Comparison of ENCODE assay signal across 14 cellular contexts in the genomic region with DNA sequence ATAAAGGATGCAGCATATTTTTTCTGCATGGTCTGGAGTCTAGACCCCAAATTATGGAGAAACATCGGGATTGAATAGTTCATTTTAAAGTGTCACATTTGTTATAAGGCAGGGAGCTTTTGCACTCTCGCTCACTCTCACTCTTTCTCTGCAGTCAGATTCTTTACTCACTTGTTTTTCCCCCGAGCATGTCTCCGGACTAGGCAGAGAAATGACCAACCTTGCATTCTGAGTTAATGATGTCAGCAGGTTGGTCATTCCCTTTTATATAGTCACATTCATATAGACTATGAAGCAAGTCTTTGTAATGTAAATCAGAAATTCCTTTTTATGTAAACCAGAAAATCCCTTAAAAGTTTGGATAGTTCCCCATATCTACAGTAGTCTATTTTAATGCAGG. TPM values are rescaled to one million over a fixed set of nuclear protein-coding genes. Genes with fewer than 3 reads are reported as not detected.
DNase-seq lines count a peak whose midpoint lies in the region; ATAC-seq and TF ChIP-seq lines count a peak whose summit lies in the region.
"Had no signal": no experiment of that assay in that cellular context is flagged by ENCODE, and none has a peak within 500 bp of the region (broad histone marks: within the 10 kb centered on the region; RNA-seq: fewer than 3 reads in every experiment).

No MANE protein-coding gene starts in this region.

- H3K9me3 Mint-ChIP-seq in CD14-positive monocyte = peaks cover 0 to 3% (median 1%) of the 10 kb centered on the region in 7 donors
- H3K9me3 Mint-ChIP-seq: activated B cell treated with CpG ODN at 0.5 μM for 24 hours had no signal

- no peak for TF ChIP-seq CTCF in DOHH2 (IDR thresholded peaks at IDR 0.05; ENCODE audit: low read depth, low read length, poor library complexity, severe bottlenecking)
- no peak for TF ChIP-seq CTCF in NB4 (IDR thresholded peaks at IDR 0.05; ENCODE audit: low read depth, low read length)
- TF ChIP-seq CTCF in choroid plexus epithelial cell (conservative IDR thresholded peaks at IDR 0.05; ENCODE audit: low read depth, low read length) = no peak
- no peak for TF ChIP-seq CTCF in stomach (IDR thresholded peaks at IDR 0.05)
- no peak for TF ChIP-seq CTCF in CD14-positive monocyte (IDR thresholded peaks at IDR 0.05)

- H4K20me1 ChIP-seq in DOHH2 (ENCODE audit: control insufficient read depth, insufficient read depth, low read depth, low read length) = peaks cover 11% of the 10 kb centered on the region

- H3K27me3 ChIP-seq in DOHH2 (ENCODE audit: control insufficient read depth, low read length) = no peaks in the 10 kb centered on the region
- H3K27me3 ChIP-seq in stomach = no peaks in the 10 kb centered on the region
- H3K27me3 ChIP-seq: body of pancreas had no signal

- H3K9me3 ChIP-seq in DOHH2 (ENCODE audit: control insufficient read depth, insufficient read depth, low read length) = peaks cover 5% of the 10 kb centered on the region; the same call in 1 of the 2 replicates
- H3K9me3 ChIP-seq in mesodermal cell (ENCODE audit: control insufficient read depth, low read length) = peaks cover 5% of the 10 kb centered on the region
- no peaks in the 10 kb centered on the region for H3K9me3 ChIP-seq in stomach
- H3K9me3 ChIP-seq: body of pancreas, prostate gland had no signal

- peaks cover 36% of the 10 kb centered on the region for H3K4me1 Mint-ChIP-seq in CD14-positive monocyte

- H3K27ac ChIP-seq in DOHH2 (ENCODE audit: low read depth, low read length) = no peak overlapping the region
- H3K27ac ChIP-seq in mesodermal cell (ENCODE audit: low read depth, low read length, severe bottlenecking) = peak overlapping the region; percentile 23
- H3K27ac ChIP-seq in stomach = no peak overlapping the region
- H3K27ac ChIP-seq: prostate gland had no signal

- intact Hi-C loops in stomach (cut with DNase I; ENCODE audit: low total_unique reads) = no loop called here
- intact Hi-C loops in left ventricle myocardium superior (cut with micrococcal nuclease) = no loop called here
- intact Hi-C loops in CD14-positive monocyte (cut with micrococcal nuclease) = no loop called here

- ATAC-seq in HG02870 (IDR thresholded peaks at IDR 0.05; ENCODE audit: unreplicated experiment) (no peak), left ventricle myocardium superior (no peak)
- ATAC-seq: body of pancreas had no signal

- no peak for DNase-seq in NB4 (ENCODE audit: low read depth)
- DNase-seq in choroid plexus epithelial cell (ENCODE audit: low read depth) = peak; percentile 65
- no peak for DNase-seq in stomach
- no peak for DNase-seq in left ventricle myocardium superior
- DNase-seq in CD14-positive monocyte (ENCODE audit: low spot score) = no peak
- DNase-seq: activated B cell treated with CpG ODN at 0.5 μM for 24 hours, body of pancreas, GDM1, NCI-H1417 treated with DMSO at 0.1 percent for 48 hours, NCI-H526 treated with DMSO at 0.1 percent for 48 hours had no signal

- H3K36me3 Mint-ChIP-seq in CD14-positive monocyte = no peaks in the 10 kb centered on the region

- peak overlapping the region; percentile 52 for H3K4me2 ChIP-seq in DOHH2 (ENCODE audit: low read length)

- H3K36me3 ChIP-seq in DOHH2 (ENCODE audit: control insufficient read depth, low read length) (peaks cover 53% of the 10 kb centered on the region), mesodermal cell (ENCODE audit: control insufficient read depth, insufficient read depth, low read length) (peaks cover 37% of the 10 kb centered on the region), stomach (no peaks in the 10 kb centered on the region)
- H3K36me3 ChIP-seq: prostate gland had no signal

- peak overlapping the region; percentile 18; the same call in 1 of the 2 replicates for H3K4me3 ChIP-seq in DOHH2 (ENCODE audit: low read length)
- H3K4me3 ChIP-seq in NB4 (ENCODE audit: low read depth, low read length) = peak overlapping the region; percentile 84
- no peak overlapping the region for H3K4me3 ChIP-seq in choroid plexus epithelial cell (ENCODE audit: low read depth, low read length)
- H3K4me3 ChIP-seq in mesodermal cell (ENCODE audit: extremely low read depth, insufficient read depth, low read length, poor library complexity, severe bottlenecking) = peak overlapping the region; percentile 9
- H3K4me3 ChIP-seq in stomach = no peak overlapping the region
- H3K4me3 ChIP-seq: body of pancreas, prostate gland had no signal

- no peak overlapping the region for H3K4me3 Mint-ChIP-seq in CD14-positive monocyte
- H3K4me3 Mint-ChIP-seq: activated B cell treated with CpG ODN at 0.5 μM for 24 hours had no signal

- WGBS in mesodermal cell (ENCODE audit: insufficient coverage in 2 of 2), 2 experiments = 71 to 100% methylated on average over 1 of the region's 4 CpGs
- WGBS in stomach, 5 donors = 80 to 95% (median 86%) methylated on average over 4 of the region's 4 CpGs

- TF ChIP-seq POLR2A in NB4 (IDR thresholded peaks at IDR 0.05; ENCODE audit: extremely low read depth, insufficient read length) (no peak), stomach (IDR thresholded peaks at IDR 0.05) (no peak)

- H3K27me3 Mint-ChIP-seq in CD14-positive monocyte (ENCODE audit: low read depth in 3 of 3) = peaks cover 12 to 20% (median 14%) of the 10 kb centered on the region in 3 donors
- H3K27me3 Mint-ChIP-seq: activated B cell treated with CpG ODN at 0.5 μM for 24 hours had no signal

- peaks cover 66% of the 10 kb centered on the region for H3K4me1 ChIP-seq in DOHH2 (ENCODE audit: control insufficient read depth, low read length)
- peaks cover 34% of the 10 kb centered on the region for H3K4me1 ChIP-seq in mesodermal cell (ENCODE audit: control insufficient read depth, insufficient read depth, low read length, poor library complexity, severe bottlenecking)
- peaks cover 0 to 39% (median 21%) of the 10 kb centered on the region in 4 donors for H3K4me1 ChIP-seq in stomach
- H3K4me1 ChIP-seq: prostate gland had no signal

- no peak for TF ChIP-seq EP300 in stomach (IDR thresholded peaks at IDR 0.05)

- no peaks in the 10 kb centered on the region for H3K9me2 ChIP-seq in DOHH2 (replicated peaks; ENCODE audit: control insufficient read depth, low read length)

- no peak overlapping the region for H3K27ac Mint-ChIP-seq in CD14-positive monocyte
- H3K27ac Mint-ChIP-seq: activated B cell treated with CpG ODN at 0.5 μM for 24 hours had no signal

- peaks cover 87% of the 10 kb centered on the region for H3K79me2 ChIP-seq in DOHH2 (ENCODE audit: control insufficient read depth, low read length)

- H3F3A ChIP-seq in DOHH2 (ENCODE audit: control insufficient read depth, insufficient read depth) = peaks cover 4% of the 10 kb centered on the region

RNA-seq across cellular contexts. Expression of a gene that starts 4.1 kb away (rescaled TPM):
- 86.7 TPM for polyA plus RNA-seq in mesodermal cell (2013, experiment 1 of 2)
- 111 TPM for polyA plus RNA-seq in mesodermal cell (2013, experiment 2 of 2)
- total RNA-seq in stomach (10 to 100 TPM in 3 of 5 donors, 1 to 10 TPM in 1, not detected in 1; 4.9 to 43.7 (median 35.3) TPM), left ventricle myocardium superior (1.8 TPM)
- polyA plus RNA-seq in stomach (100 to 1,000 TPM in 2 of 3 donors, 10 to 100 TPM in 1; 43.4 to 145 (median 143) TPM), CD14-positive monocyte (under 1 TPM; 0.73 TPM)

Comparison
In these comparisons a context has a peak if more than half of its experiments do, and no peak if none do; other contexts are left out.
1. H3K4me3 ChIP-seq: peak in DOHH2 (single experiment), NB4 (single experiment) and mesodermal cell (single experiment); none in choroid plexus epithelial cell (single experiment) and stomach (0 of 4).